Comparison of ENCODE assay signal across 23 cellular contexts in genomic region chr17:73315481-73315880, GRCh38. TPM values are rescaled to one million over a fixed set of nuclear protein-coding genes. Genes with fewer than 3 reads are reported as not detected.
DNase-seq lines count a peak whose midpoint lies in the region; ATAC-seq, FAIRE-seq and TF ChIP-seq lines count a peak whose summit lies in the region.
"Had no signal": no experiment of that assay in that cellular context is flagged by ENCODE, and none has a peak within 500 bp of the region (broad histone marks: within the 10 kb centered on the region; RNA-seq: fewer than 3 reads in every experiment).

No MANE protein-coding gene starts in this region.

- POLR2A ChIA-PET in RWPE1 (lab: Yijun Ruan, JAX; ENCODE audit: low non-redundant PET) = no interaction called here
- POLR2A ChIA-PET in PC-9 (lab: Charles Lee; ENCODE audit: unreplicated experiment) = no interaction called here

- H3K9me1 ChIP-seq in keratinocyte (ENCODE audit: control insufficient read depth, extremely low read depth, insufficient read depth, low read length) = no peaks in the 10 kb centered on the region

- H2AFZ ChIP-seq in keratinocyte (ENCODE audit: control insufficient read depth, low read length) = no peak overlapping the region
- H2AFZ ChIP-seq in PC-9 = no peak overlapping the region
- H2AFZ ChIP-seq: GM23248 had no signal

- H3K36me3 ChIP-seq in bronchial epithelial cell (ENCODE audit: control insufficient read depth, insufficient read depth, low read length) = no peaks in the 10 kb centered on the region
- H3K36me3 ChIP-seq in keratinocyte (ENCODE audit: control insufficient read depth in 2 of 2, extremely low read depth in 1 of 2, insufficient read depth in 2 of 2, low read length in 2 of 2) = no peaks in the 10 kb centered on the region
- H3K36me3 ChIP-seq in PC-9 (ENCODE audit: low read depth) = no peaks in the 10 kb centered on the region
- H3K36me3 ChIP-seq: BE2C had no signal

- intact Hi-C loops in PC-9 (cut with micrococcal nuclease; ENCODE audit: unreplicated experiment) = no loop called here

- H3K4me3 ChIP-seq in bronchial epithelial cell (ENCODE audit: low read depth, low read length) (no peak overlapping the region), keratinocyte (ENCODE audit: control insufficient read depth in 2 of 3, extremely low read depth in 1 of 3, insufficient read depth in 2 of 3, low read depth in 1 of 3, low read length in 3 of 3) (no peak overlapping the region), PC-9 (no peak overlapping the region)
- H3K4me3 ChIP-seq: GM12878, GM23248 had no signal

- DNase-seq in RWPE1 (ENCODE audit: low spot score) (no peak), bronchial epithelial cell (ENCODE audit: low read depth) (peak; percentile 86), keratinocyte (ENCODE audit: low read depth, low spot score) (no peak), GM19239 (ENCODE audit: insufficient read length, low spot score) (no peak), NCI-H226 (no peak), PC-9 (no peak)
- DNase-seq: ACHN; BE2C; C1 segment of cervical spinal cord; CD4-positive, CD25-positive, alpha-beta regulatory T cell; CD8-positive, alpha-beta memory T cell; COR-L47; DMS 273 treated with DMSO at 0.1 percent for 48 hours; DMS53; DND-41; EL; GM23248; HCEC 1CT had no signal

- H3K79me2 ChIP-seq in keratinocyte (ENCODE audit: control insufficient read depth, insufficient read depth, low read length) = no peaks in the 10 kb centered on the region
- H3K79me2 ChIP-seq in PC-9 (ENCODE audit: low read depth) = peaks cover 14% of the 10 kb centered on the region

- peaks cover 25% of the 10 kb centered on the region for H3K4me1 ChIP-seq in keratinocyte (ENCODE audit: control insufficient read depth, extremely low read depth, insufficient read depth, low read length)
- H3K4me1 ChIP-seq in PC-9 (replicated peaks; ENCODE audit: insufficient read depth) = peaks cover 12% of the 10 kb centered on the region

- H3K27me3 ChIP-seq in bronchial epithelial cell (ENCODE audit: control insufficient read depth, insufficient read depth, low read length) = no peaks in the 10 kb centered on the region
- no peaks in the 10 kb centered on the region for H3K27me3 ChIP-seq in keratinocyte (ENCODE audit: control insufficient read depth, extremely low read depth, insufficient read depth, low read length)
- H3K27me3 ChIP-seq in PC-9 (ENCODE audit: insufficient read depth, low read depth) = no peaks in the 10 kb centered on the region
- H3K27me3 ChIP-seq: BE2C had no signal

- no peaks in the 10 kb centered on the region for H3K9me2 ChIP-seq in PC-9 (ENCODE audit: insufficient read depth)

- ATAC-seq in esophagus mucosa = peak; percentile 69
- ATAC-seq: GM12878 had no signal

- no peaks in the 10 kb centered on the region for H3K9me3 ChIP-seq in keratinocyte (ENCODE audit: control insufficient read depth, low read depth, low read length)
- H3K9me3 ChIP-seq in PC-9 (ENCODE audit: insufficient read depth, low read depth) = no peaks in the 10 kb centered on the region
- H3K9me3 ChIP-seq: BE2C had no signal

- H3K4me2 ChIP-seq in keratinocyte (ENCODE audit: control insufficient read depth, extremely low read depth, insufficient read depth, low read depth, low read length) (peak overlapping the region; percentile 37), PC-9 (no peak overlapping the region)

- H4K20me1 ChIP-seq in keratinocyte (ENCODE audit: control insufficient read depth, extremely low read depth, insufficient read depth, low read length) = no peaks in the 10 kb centered on the region
- H4K20me1 ChIP-seq in PC-9 (ENCODE audit: insufficient read depth) = no peaks in the 10 kb centered on the region

- BruUV-seq in PC-9 (replicated peaks; lab: Mats Ljungman, UMichigan) = no TSS peak

- FAIRE-seq in bronchial epithelial cell (lab: Jason Lieb, UNC) (no peak), keratinocyte (lab: Jason Lieb, UNC) (no peak), GM19239 (lab: Jason Lieb, UNC) (no peak)
- FAIRE-seq: A204.1, GM12878 had no signal

- peaks cover 9% of the 10 kb centered on the region; the same call in 1 of the 2 replicates for H3F3A ChIP-seq in PC-9 (ENCODE audit: insufficient read depth, low read depth)

- H3K9ac ChIP-seq in keratinocyte (ENCODE audit: control insufficient read depth, extremely low read depth, insufficient read depth, low read length) = no peak overlapping the region
- H3K9ac ChIP-seq: GM23248 had no signal

- no peak for TF ChIP-seq CTCF in RWPE1 (conservative IDR thresholded peaks at IDR 0.05; ENCODE audit: low read depth)
- TF ChIP-seq CTCF in bronchial epithelial cell (IDR thresholded peaks at IDR 0.05; ENCODE audit: insufficient read depth, low read length, severe bottlenecking) = no peak
- TF ChIP-seq CTCF in keratinocyte (optimal IDR thresholded peaks at IDR 0.05 in 1 of 3, IDR thresholded peaks at IDR 0.05 in 1 of 3, conservative IDR thresholded peaks at IDR 0.05 in 1 of 3; ENCODE audit: extremely low read depth in 1 of 3, insufficient read depth in 2 of 3, low read length in 3 of 3) = no peak
- no peak for TF ChIP-seq CTCF in PC-9 (conservative IDR thresholded peaks at IDR 0.05)

- CTCF ChIA-PET in RWPE1 (lab: Yijun Ruan, JAX) = interaction anchor here (1.0 to 1.3 kb wide), 2 partner anchors 55 to 60 kb away, joined by 4 read pairs; no protein-coding TSS in a partner anchor
- CTCF ChIA-PET in PC-9 (lab: Charles Lee) = interaction anchor here (0.6 kb wide), 1 partner anchor 25 kb away, joined by 4 read pairs; no protein-coding TSS in a partner anchor

- dilution Hi-C loops in keratinocyte (cut with MboI; ENCODE audit: extremely low pct_ligation_motif_present, low sequenced_read_pairs) = no loop called here

- H3K27ac ChIP-seq in RWPE1 (peak overlapping the region; percentile 84), keratinocyte (ENCODE audit: control insufficient read depth, insufficient read depth, low read length) (no peak overlapping the region), PC-9 (no peak overlapping the region)
- H3K27ac ChIP-seq: GM23248 had no signal

RNA-seq across cellular contexts. Expression of gene CDC42EP4, which starts 3.7 kb away (rescaled TPM):
- 16.8 and 29.3 TPM in 2 replicates for total RNA-seq in bronchial epithelial cell
- 25.9 TPM for total RNA-seq in esophagus mucosa
- polyA plus RNA-seq in keratinocyte = 5.9 to 11.1 TPM (median 9.4 TPM) in 3 replicates
- 4.1 TPM for polyA plus RNA-seq in keratinocyte (2011; ENCODE audit: low read depth)
- polyA plus RNA-seq in keratinocyte (2011; cell fraction: cytosol; rRNA removed) = 7.5 and 10.9 TPM in 2 replicates
- polyA plus RNA-seq in keratinocyte (2011; cell fraction: nucleus; rRNA removed) = 7.4 and 11.1 TPM in 2 replicates
- polyA plus RNA-seq in keratinocyte (2012; ENCODE audit: low replicate concordance) = 9.2 and 14.3 TPM in 2 replicates
- polyA minus RNA-seq in keratinocyte = 10.7 to 18.2 TPM (median 13.7 TPM) in 3 replicates
- 16.1 TPM for polyA minus RNA-seq in keratinocyte (2011; cell fraction: cytosol; rRNA and poly(A)+ RNA removed)
- 14.0 and 17.1 TPM in 2 replicates for polyA minus RNA-seq in keratinocyte (2011; cell fraction: nucleus; rRNA and poly(A)+ RNA removed)
- total RNA-seq in PC-9 (2021) = 48.4 and 52.0 TPM in 2 replicates

RNA-seq across cellular contexts. Expression of gene CPSF4L, which starts 53.8 kb away (rescaled TPM):
- not detected in 2 replicates for total RNA-seq in bronchial epithelial cell
- not detected for total RNA-seq in esophagus mucosa
- polyA plus RNA-seq in keratinocyte = not detected in 3 replicates
- not detected for polyA plus RNA-seq in keratinocyte (2011; ENCODE audit: low read depth)
- polyA plus RNA-seq in keratinocyte (2011; cell fraction: cytosol; rRNA removed) = not detected in 2 replicates
- not detected in 2 replicates for polyA plus RNA-seq in keratinocyte (2011; cell fraction: nucleus; rRNA removed)
- not detected in 2 replicates for polyA plus RNA-seq in keratinocyte (2012; ENCODE audit: low replicate concordance)
- polyA minus RNA-seq in keratinocyte = not detected in 3 replicates
- not detected for polyA minus RNA-seq in keratinocyte (2011; cell fraction: cytosol; rRNA and poly(A)+ RNA removed)
- polyA minus RNA-seq in keratinocyte (2011; cell fraction: nucleus; rRNA and poly(A)+ RNA removed) = not detected in 2 replicates
- 0.52 TPM in 1 of 2 replicates, not detected in the other for total RNA-seq in PC-9 (2021)
- total RNA-seq: CD4-positive, CD25-positive, alpha-beta regulatory T cell; CD8-positive, alpha-beta memory T cell; GM12878; GM23248; H4; HT-29 had no signal
- polyA plus RNA-seq: CD4-positive, CD25-positive, alpha-beta regulatory T cell; CD8-positive, alpha-beta memory T cell; GM12878; GM23248 had no signal
